ENCODE assay signal across 18 cellular contexts in the genomic region with DNA sequence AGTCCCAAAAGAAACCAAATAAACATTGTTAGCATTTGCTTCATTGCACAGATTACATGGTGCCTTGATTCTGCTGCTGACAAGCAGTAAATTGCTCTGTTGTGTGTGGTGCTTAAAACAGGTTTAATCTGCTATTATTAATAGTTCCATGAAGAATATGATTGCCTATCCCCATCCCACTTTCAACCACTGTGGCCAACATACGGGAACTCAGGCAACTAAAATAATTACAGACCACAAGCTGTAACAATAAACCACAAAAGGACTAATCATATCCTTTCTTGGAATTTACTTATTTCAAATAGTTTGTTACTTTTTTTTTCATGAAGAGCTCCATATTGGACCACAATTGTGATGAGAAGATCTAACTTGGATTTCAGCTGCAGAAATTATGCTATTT.
DNase-seq lines count a peak whose midpoint lies in the region; ATAC-seq, FAIRE-seq and TF ChIP-seq lines count a peak whose summit lies in the region.
"Had no signal": no experiment of that assay in that cellular context is flagged by ENCODE, and none has a peak within 500 bp of the region (broad histone marks: within the 10 kb centered on the region; RNA-seq: fewer than 3 reads in every experiment).

No MANE protein-coding gene starts in this region.

- H3K4me1 Mint-ChIP-seq in astrocyte (ENCODE audit: low read depth, unreplicated experiment) = peaks cover 24% of the 10 kb centered on the region
- H3K4me1 Mint-ChIP-seq: CD14-positive monocyte, H9, IgD-negative memory B cell had no signal

- peaks cover 8% of the 10 kb centered on the region; the same call in 1 of the 2 replicates for H3F3A ChIP-seq in GM23248 (ENCODE audit: insufficient read depth)

- no peaks in the 10 kb centered on the region for H3K27me3 Mint-ChIP-seq in astrocyte (ENCODE audit: low read depth, unreplicated experiment)
- H3K27me3 Mint-ChIP-seq: IgD-negative memory B cell had no signal

- H3K36me3 ChIP-seq in GM23248 (ENCODE audit: low read depth) (no peaks in the 10 kb centered on the region), astrocyte (ENCODE audit: insufficient read depth, low read length) (no peaks in the 10 kb centered on the region), gastrocnemius medialis (no peaks in the 10 kb centered on the region)

- H3K4me3 ChIP-seq in AG10803 (ENCODE audit: low read length) = no peak overlapping the region
- H3K4me3 ChIP-seq in GM23248 = no peak overlapping the region
- H3K4me3 ChIP-seq in astrocyte (ENCODE audit: insufficient read depth, low read depth, low read length) = no peak overlapping the region
- H3K4me3 ChIP-seq in gastrocnemius medialis = no peak overlapping the region
- no peak overlapping the region for H3K4me3 ChIP-seq in dorsolateral prefrontal cortex

- DNase-seq in AG10803 (ENCODE audit: low read depth) = peak; percentile 33
- DNase-seq in GM23248 = peak; percentile 23
- DNase-seq in astrocyte (ENCODE audit: low read depth) = peak; percentile 45
- DNase-seq in glomerular visceral epithelial cell (ENCODE audit: extremely low spot score) = peak; percentile 9
- no peak for DNase-seq in mucosa of gallbladder (ENCODE audit: low spot score)
- DNase-seq in gastrocnemius medialis = no peak
- DNase-seq in dorsolateral prefrontal cortex = no peak
- DNase-seq: H9, NCI-H1930, NCI-H345, NCI-H524, NCI-H774 had no signal

- FAIRE-seq in astrocyte (lab: Jason Lieb, UNC) = no peak
- FAIRE-seq: HTR-8/SVneo had no signal

- no peaks in the 10 kb centered on the region for H4K20me1 ChIP-seq in GM23248 (ENCODE audit: insufficient read depth)
- no peaks in the 10 kb centered on the region for H4K20me1 ChIP-seq in astrocyte (ENCODE audit: insufficient read depth, low read length)

- H3K79me2 ChIP-seq in GM23248 (ENCODE audit: insufficient read depth) (no peaks in the 10 kb centered on the region), astrocyte (ENCODE audit: insufficient read depth, low read length) (no peaks in the 10 kb centered on the region)

- no peaks in the 10 kb centered on the region for H3K9me2 ChIP-seq in GM23248 (ENCODE audit: insufficient read depth)

- intact Hi-C loops in gastrocnemius medialis (cut with DNase I; ENCODE audit: low total_unique reads) (no loop called here), dorsolateral prefrontal cortex (cut with DNase I) (no loop called here)

- H3K27me3 ChIP-seq in GM23248 (replicated peaks; ENCODE audit: insufficient read depth) = no peaks in the 10 kb centered on the region
- H3K27me3 ChIP-seq in astrocyte (ENCODE audit: insufficient read depth, low read length) = no peaks in the 10 kb centered on the region
- H3K27me3 ChIP-seq in gastrocnemius medialis = no peaks in the 10 kb centered on the region
- H3K27me3 ChIP-seq in dorsolateral prefrontal cortex = no peaks in the 10 kb centered on the region

- peaks cover 2% of the 10 kb centered on the region for H3K9me3 Mint-ChIP-seq in astrocyte (ENCODE audit: unreplicated experiment)
- H3K9me3 Mint-ChIP-seq: H9 had no signal

- H3K4me1 ChIP-seq in GM23248 (ENCODE audit: insufficient read depth) (peaks cover 20% of the 10 kb centered on the region), astrocyte (ENCODE audit: insufficient read depth, low read length) (no peaks in the 10 kb centered on the region), gastrocnemius medialis (no peaks in the 10 kb centered on the region)

- H3K4me3 Mint-ChIP-seq in astrocyte (ENCODE audit: unreplicated experiment) = no peak overlapping the region
- H3K4me3 Mint-ChIP-seq: CD14-positive monocyte, H9, IgD-negative memory B cell had no signal

- peak overlapping the region; percentile 14 for H3K27ac Mint-ChIP-seq in astrocyte (ENCODE audit: unreplicated experiment)
- H3K27ac Mint-ChIP-seq: CD14-positive monocyte, H9, IgD-negative memory B cell had no signal

- ATAC-seq in gastrocnemius medialis (no peak), GM19397 (IDR thresholded peaks at IDR 0.05; ENCODE audit: unreplicated experiment) (no peak)
- ATAC-seq: Panc1, SK-N-SH treated with all-trans-retinoic acid at 6 μM for 48 hours had no signal

- H3K36me3 Mint-ChIP-seq in astrocyte (ENCODE audit: low read depth, unreplicated experiment) = no peaks in the 10 kb centered on the region
- H3K36me3 Mint-ChIP-seq: CD14-positive monocyte, IgD-negative memory B cell had no signal

- H3K9ac ChIP-seq in GM23248 = no peak overlapping the region
- H3K9ac ChIP-seq in astrocyte (ENCODE audit: low read length) = no peak overlapping the region

- H3K4me2 ChIP-seq in GM23248 (ENCODE audit: unreplicated experiment) (no peak overlapping the region), astrocyte (ENCODE audit: low read length) (no peak overlapping the region)

- H2AFZ ChIP-seq in GM23248 = no peak overlapping the region
- H2AFZ ChIP-seq in astrocyte (ENCODE audit: low read depth, low read length) = no peak overlapping the region

- TF ChIP-seq CTCF in AG10803 (conservative IDR thresholded peaks at IDR 0.05; ENCODE audit: low read length) (no peak), astrocyte (IDR thresholded peaks at IDR 0.05; ENCODE audit: insufficient read depth, low read depth, low read length) (no peak), gastrocnemius medialis (IDR thresholded peaks at IDR 0.05 in 4 of 5, conservative IDR thresholded peaks at IDR 0.05 in 1 of 5) (no peak), dorsolateral prefrontal cortex (IDR thresholded peaks at IDR 0.05 in 54 of 56, conservative IDR thresholded peaks at IDR 0.05 in 2 of 56; ENCODE audit: low read depth in 1 of 56, partially characterized antibody in 56 of 56) (no peak)

- 30 to 37% methylated on average over 1 of the region's 1 CpG for WGBS in GM23248 (ENCODE audit: low coverage in 1 of 2, low lambda C conversion rate in 2 of 2, missing lambda C conversion rate in 2 of 2), 2 experiments

- TF ChIP-seq POLR2A in gastrocnemius medialis (IDR thresholded peaks at IDR 0.05) = no peak

- in situ Hi-C loops in GM23248 (cut with MboI) (no loop called here), gastrocnemius medialis (cut with MboI; ENCODE audit: low sequenced_read_pairs in 4 of 4) (loop anchor here in 1 of 4 donors (25.0 kb wide), 1 partner anchor 94 kb away; no protein-coding TSS in a partner anchor)

- H3K9me3 ChIP-seq in GM23248 (ENCODE audit: low read depth) (no peaks in the 10 kb centered on the region), astrocyte (ENCODE audit: insufficient read depth, low read depth, low read length) (no peaks in the 10 kb centered on the region), gastrocnemius medialis (no peaks in the 10 kb centered on the region)

- no peak overlapping the region for H3K27ac ChIP-seq in GM23248
- no peak overlapping the region for H3K27ac ChIP-seq in astrocyte (ENCODE audit: low read depth, low read length)
- no peak overlapping the region for H3K27ac ChIP-seq in gastrocnemius medialis
- H3K27ac ChIP-seq in dorsolateral prefrontal cortex = no peak overlapping the region

Comparison
In these comparisons a context has a peak if more than half of its experiments do, and no peak if none do; other contexts are left out.
1. DNase-seq: peak in AG10803 (single experiment), GM23248 (single experiment), astrocyte (single experiment) and glomerular visceral epithelial cell (single experiment); none in mucosa of gallbladder (single experiment), gastrocnemius medialis (0 of 2) and dorsolateral prefrontal cortex (0 of 10).